Comparison of ENCODE assay signal across 18 cellular contexts in the genomic region with DNA sequence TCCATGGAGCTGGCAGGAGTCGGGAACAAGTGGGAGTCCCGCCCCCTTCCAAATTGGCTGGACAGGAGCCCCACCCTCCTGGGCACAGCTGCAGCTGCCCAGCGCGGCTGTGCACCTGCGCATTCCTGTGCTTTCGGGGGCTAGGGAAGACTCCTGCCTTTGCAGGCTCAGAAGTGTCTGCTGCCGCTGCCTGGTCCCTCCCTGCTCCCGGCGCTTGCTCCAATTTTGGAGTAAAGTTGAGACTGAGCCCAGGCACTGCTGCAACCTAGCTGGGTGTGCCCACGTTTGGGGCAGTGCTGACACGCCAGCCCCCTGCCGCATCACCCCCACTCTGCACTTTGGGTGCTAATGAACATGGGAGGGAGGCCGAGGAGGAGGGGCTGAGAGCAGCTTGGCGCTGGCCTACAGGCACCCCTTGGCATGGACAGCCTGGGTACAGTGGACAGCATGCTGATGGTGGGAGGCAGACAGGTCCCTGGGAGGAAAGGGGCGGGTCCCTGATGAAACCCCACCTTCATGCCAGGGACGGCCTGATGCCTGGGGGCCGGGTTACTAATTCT.
DNase-seq lines count a peak whose midpoint lies in the region; ATAC-seq and TF ChIP-seq lines count a peak whose summit lies in the region.
"Had no signal": no experiment of that assay in that cellular context is flagged by ENCODE, and none has a peak within 500 bp of the region (broad histone marks: within the 10 kb centered on the region; RNA-seq: fewer than 3 reads in every experiment).

No MANE protein-coding gene starts in this region.

- H3K4me3 ChIP-seq in lower lobe of right lung = no peak overlapping the region
- H3K4me3 ChIP-seq: GM23248 had no signal

- H3K4me3 Mint-ChIP-seq in CD14-positive monocyte = no peak overlapping the region
- no peak overlapping the region for H3K4me3 Mint-ChIP-seq in stimulated activated effector memory CD8-positive, alpha-beta T cell treated with anti-CD3 and anti-CD28 coated beads, Interleukin-12 subunit alpha, Interleukin-12 subunit beta, amount 100 ng/mL, for 72 hours
- no peak overlapping the region for H3K4me3 Mint-ChIP-seq in osteocyte (ENCODE audit: unreplicated experiment)
- H3K4me3 Mint-ChIP-seq: CD4-positive, CD25-positive, alpha-beta regulatory T cell; CD8-positive, alpha-beta T cell had no signal

- no peaks in the 10 kb centered on the region for H3K36me3 ChIP-seq in lower lobe of right lung

- H3K27me3 Mint-ChIP-seq in CD14-positive monocyte (ENCODE audit: low read depth in 3 of 3) = no peaks in the 10 kb centered on the region
- H3K27me3 Mint-ChIP-seq in osteocyte (ENCODE audit: unreplicated experiment) = no peaks in the 10 kb centered on the region
- H3K27me3 Mint-ChIP-seq: CD4-positive, CD25-positive, alpha-beta regulatory T cell had no signal

- H3K4me1 ChIP-seq in lower lobe of right lung = no peaks in the 10 kb centered on the region
- H3K4me1 ChIP-seq: Caco-2 had no signal

- ATAC-seq in lower lobe of right lung = peak; percentile 32 to 51
- ATAC-seq in stimulated activated effector memory CD8-positive, alpha-beta T cell treated with anti-CD3 and anti-CD28 coated beads, Interleukin-12 subunit alpha, Interleukin-12 subunit beta, amount 100 ng/mL, for 72 hours = peak; percentile 28
- no peak for ATAC-seq in HG03571 (IDR thresholded peaks at IDR 0.05; ENCODE audit: unreplicated experiment)
- no peak for ATAC-seq in SK-N-SH treated with all-trans-retinoic acid at 6 μM for 48 hours
- ATAC-seq: CD8-positive, alpha-beta T cell had no signal

- peak; percentile 38 for DNase-seq in CD14-positive monocyte (ENCODE audit: low spot score)
- DNase-seq in lower lobe of right lung = no peak
- peak; percentile 80 for DNase-seq in posterior vena cava (ENCODE audit: low spot score)
- DNase-seq in stimulated activated effector memory CD8-positive, alpha-beta T cell treated with anti-CD3 and anti-CD28 coated beads, Interleukin-12 subunit alpha, Interleukin-12 subunit beta, amount 100 ng/mL, for 72 hours (ENCODE audit: low spot score in 2 of 2) = no peak
- DNase-seq in osteocyte (ENCODE audit: extremely low spot score, unreplicated experiment) = no peak
- DNase-seq in NK-92 (lab: John Stamatoyannopoulos, UW; ENCODE audit: unreplicated experiment) = no peak
- DNase-seq: C1 segment of cervical spinal cord; Caco-2; CD4-positive, CD25-positive, alpha-beta regulatory T cell; CD8-positive, alpha-beta T cell; DMS153; DND-41; GM23248; H7; HCEC 1CT had no signal

- H3K27ac Mint-ChIP-seq in CD14-positive monocyte (no peak overlapping the region), osteocyte (ENCODE audit: unreplicated experiment) (no peak overlapping the region)
- H3K27ac Mint-ChIP-seq in stimulated activated effector memory CD8-positive, alpha-beta T cell treated with anti-CD3 and anti-CD28 coated beads, Interleukin-12 subunit alpha, Interleukin-12 subunit beta, amount 100 ng/mL, for 72 hours = no peak overlapping the region
- H3K27ac Mint-ChIP-seq: CD4-positive, CD25-positive, alpha-beta regulatory T cell; CD8-positive, alpha-beta T cell had no signal

- no peak for TF ChIP-seq CTCF in CD14-positive monocyte (IDR thresholded peaks at IDR 0.05)
- no peak for TF ChIP-seq CTCF in lower lobe of right lung (IDR thresholded peaks at IDR 0.05)
- no peak for TF ChIP-seq CTCF in osteocyte (IDR thresholded peaks at IDR 0.05)

- H3K4me1 Mint-ChIP-seq in CD14-positive monocyte (no peaks in the 10 kb centered on the region), osteocyte (ENCODE audit: unreplicated experiment) (no peaks in the 10 kb centered on the region)
- H3K4me1 Mint-ChIP-seq in stimulated activated effector memory CD8-positive, alpha-beta T cell treated with anti-CD3 and anti-CD28 coated beads, Interleukin-12 subunit alpha, Interleukin-12 subunit beta, amount 100 ng/mL, for 72 hours = no peaks in the 10 kb centered on the region
- H3K4me1 Mint-ChIP-seq: CD4-positive, CD25-positive, alpha-beta regulatory T cell had no signal

- H3K27me3 ChIP-seq in lower lobe of right lung (ENCODE audit: low read depth) = no peaks in the 10 kb centered on the region

- H3K36me3 Mint-ChIP-seq in CD14-positive monocyte (no peaks in the 10 kb centered on the region), osteocyte (ENCODE audit: unreplicated experiment) (no peaks in the 10 kb centered on the region)
- H3K36me3 Mint-ChIP-seq in stimulated activated effector memory CD8-positive, alpha-beta T cell treated with anti-CD3 and anti-CD28 coated beads, Interleukin-12 subunit alpha, Interleukin-12 subunit beta, amount 100 ng/mL, for 72 hours = no peaks in the 10 kb centered on the region
- H3K36me3 Mint-ChIP-seq: CD4-positive, CD25-positive, alpha-beta regulatory T cell; CD8-positive, alpha-beta T cell had no signal

- H3K9me3 ChIP-seq in lower lobe of right lung = no peaks in the 10 kb centered on the region
- H3K9me3 ChIP-seq: Caco-2 had no signal

- H3K9me3 Mint-ChIP-seq in CD14-positive monocyte = peaks cover 3 to 19% (median 7%) of the 10 kb centered on the region in 7 donors
- H3K9me3 Mint-ChIP-seq in stimulated activated effector memory CD8-positive, alpha-beta T cell treated with anti-CD3 and anti-CD28 coated beads, Interleukin-12 subunit alpha, Interleukin-12 subunit beta, amount 100 ng/mL, for 72 hours = peaks cover 13% of the 10 kb centered on the region
- no peaks in the 10 kb centered on the region for H3K9me3 Mint-ChIP-seq in osteocyte (ENCODE audit: unreplicated experiment)

- intact Hi-C loops in CD14-positive monocyte (cut with micrococcal nuclease) = no loop called here
- intact Hi-C loops in lower lobe of right lung (cut with DNase I) = no loop called here
- intact Hi-C loops in posterior vena cava (cut with DNase I) = no loop called here

- no peak overlapping the region for H3K27ac ChIP-seq in lower lobe of right lung
- H3K27ac ChIP-seq: 22Rv1, GM23248 had no signal

TF ChIP-seq in SK-N-SH treated with all-trans-retinoic acid at 6 μM for 48 hours, 23 proteins besides CTCF, POLR2A, EP300 and RAD21:
- TF ChIP-seq ZFP3 (CRISPR knock-in tag; IDR thresholded peaks at IDR 0.05) (no peak), ESRRG (CRISPR knock-in tag; IDR thresholded peaks at IDR 0.05) (no peak), GLIS3 (CRISPR knock-in tag; IDR thresholded peaks at IDR 0.05) (no peak), ZNF565 (CRISPR knock-in tag; conservative IDR thresholded peaks at IDR 0.05; ENCODE audit: low read depth) (no peak), ZNF8 (CRISPR knock-in tag; IDR thresholded peaks at IDR 0.05) (no peak), ISL1 (CRISPR knock-in tag; IDR thresholded peaks at IDR 0.05) (no peak), ARNTL (CRISPR knock-in tag; IDR thresholded peaks at IDR 0.05; ENCODE audit: borderline replicate concordance, low read depth) (no peak), ZFP30 (CRISPR knock-in tag; IDR thresholded peaks at IDR 0.05) (no peak), TOX (CRISPR knock-in tag; IDR thresholded peaks at IDR 0.05; ENCODE audit: borderline replicate concordance) (no peak), SNAI2 (CRISPR knock-in tag; IDR thresholded peaks at IDR 0.05) (no peak)
- TF ChIP-seq, protein P1, sequence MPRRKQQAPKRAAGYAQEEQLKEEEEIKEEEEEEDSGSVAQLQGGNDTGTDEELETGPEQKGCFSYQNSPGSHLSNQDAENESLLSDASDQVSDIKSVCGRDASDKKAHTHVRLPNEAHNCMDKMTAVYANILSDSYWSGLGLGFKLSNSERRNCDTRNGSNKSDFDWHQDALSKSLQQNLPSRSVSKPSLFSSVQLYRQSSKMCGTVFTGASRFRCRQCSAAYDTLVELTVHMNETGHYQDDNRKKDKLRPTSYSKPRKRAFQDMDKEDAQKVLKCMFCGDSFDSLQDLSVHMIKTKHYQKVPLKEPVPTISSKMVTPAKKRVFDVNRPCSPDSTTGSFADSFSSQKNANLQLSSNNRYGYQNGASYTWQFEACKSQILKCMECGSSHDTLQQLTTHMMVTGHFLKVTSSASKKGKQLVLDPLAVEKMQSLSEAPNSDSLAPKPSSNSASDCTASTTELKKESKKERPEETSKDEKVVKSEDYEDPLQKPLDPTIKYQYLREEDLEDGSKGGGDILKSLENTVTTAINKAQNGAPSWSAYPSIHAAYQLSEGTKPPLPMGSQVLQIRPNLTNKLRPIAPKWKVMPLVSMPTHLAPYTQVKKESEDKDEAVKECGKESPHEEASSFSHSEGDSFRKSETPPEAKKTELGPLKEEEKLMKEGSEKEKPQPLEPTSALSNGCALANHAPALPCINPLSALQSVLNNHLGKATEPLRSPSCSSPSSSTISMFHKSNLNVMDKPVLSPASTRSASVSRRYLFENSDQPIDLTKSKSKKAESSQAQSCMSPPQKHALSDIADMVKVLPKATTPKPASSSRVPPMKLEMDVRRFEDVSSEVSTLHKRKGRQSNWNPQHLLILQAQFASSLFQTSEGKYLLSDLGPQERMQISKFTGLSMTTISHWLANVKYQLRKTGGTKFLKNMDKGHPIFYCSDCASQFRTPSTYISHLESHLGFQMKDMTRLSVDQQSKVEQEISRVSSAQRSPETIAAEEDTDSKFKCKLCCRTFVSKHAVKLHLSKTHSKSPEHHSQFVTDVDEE (CRISPR knock-in tag; IDR thresholded peaks at IDR 0.05) = no peak
- TF ChIP-seq, protein P2, sequence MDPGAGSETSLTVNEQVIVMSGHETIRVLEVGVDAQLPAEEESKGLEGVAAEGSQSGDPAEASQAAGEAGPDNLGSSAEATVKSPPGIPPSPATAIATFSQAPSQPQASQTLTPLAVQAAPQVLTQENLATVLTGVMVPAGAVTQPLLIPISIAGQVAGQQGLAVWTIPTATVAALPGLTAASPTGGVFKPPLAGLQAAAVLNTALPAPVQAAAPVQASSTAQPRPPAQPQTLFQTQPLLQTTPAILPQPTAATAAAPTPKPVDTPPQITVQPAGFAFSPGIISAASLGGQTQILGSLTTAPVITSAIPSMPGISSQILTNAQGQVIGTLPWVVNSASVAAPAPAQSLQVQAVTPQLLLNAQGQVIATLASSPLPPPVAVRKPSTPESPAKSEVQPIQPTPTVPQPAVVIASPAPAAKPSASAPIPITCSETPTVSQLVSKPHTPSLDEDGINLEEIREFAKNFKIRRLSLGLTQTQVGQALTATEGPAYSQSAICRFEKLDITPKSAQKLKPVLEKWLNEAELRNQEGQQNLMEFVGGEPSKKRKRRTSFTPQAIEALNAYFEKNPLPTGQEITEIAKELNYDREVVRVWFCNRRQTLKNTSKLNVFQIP (CRISPR knock-in tag; IDR thresholded peaks at IDR 0.05; ENCODE audit: borderline replicate concordance, low read depth) = no peak

Comparison
In these comparisons a context has a peak if more than half of its experiments do, and no peak if none do; other contexts are left out.
1. DNase-seq: peak in CD14-positive monocyte (single experiment) and posterior vena cava (single experiment); none in lower lobe of right lung (single experiment), stimulated activated effector memory CD8-positive, alpha-beta T cell treated with anti-CD3 and anti-CD28 coated beads, Interleukin-12 subunit alpha, Interleukin-12 subunit beta, amount 100 ng/mL, for 72 hours (0 of 2), osteocyte (single experiment) and NK-92 (single experiment).
2. ATAC-seq: peak in lower lobe of right lung (2 of 2) and stimulated activated effector memory CD8-positive, alpha-beta T cell treated with anti-CD3 and anti-CD28 coated beads, Interleukin-12 subunit alpha, Interleukin-12 subunit beta, amount 100 ng/mL, for 72 hours (single experiment); none in HG03571 (single experiment) and SK-N-SH treated with all-trans-retinoic acid at 6 μM for 48 hours (single experiment).